ENCODE assay signal across 16 cellular contexts in genomic region chr5:102289251-102289899, GRCh38. TPM values are rescaled to one million over a fixed set of nuclear protein-coding genes. Genes with fewer than 3 reads are reported as not detected.
"Had no signal": no experiment of that assay in that cellular context is flagged by ENCODE, and none has a peak within 500 bp of the region (broad histone marks: within the 10 kb centered on the region; RNA-seq: fewer than 3 reads in every experiment).

No MANE protein-coding gene starts in this region.

- H3K27ac ChIP-seq: tibial nerve, vagina had no signal

- H3K4me1 ChIP-seq: tibial nerve, vagina had no signal

- H3K36me3 ChIP-seq: tibial nerve, vagina had no signal

- H3K27me3 ChIP-seq: tibial nerve, vagina had no signal

- H3K4me3 ChIP-seq: tibial nerve, vagina had no signal

- ATAC-seq: activated CD8-positive, alpha-beta memory T cell treated with anti-CD3 and anti-CD28 coated beads, Interleukin-2, amount 10 ng/mL, durations not matched to agents 7 days and 5 days; activated naive CD4-positive, alpha-beta T cell treated with anti-CD3 and anti-CD28 coated beads, Interleukin-2, amount 50 U/mL, for 72 hours; right cardiac atrium; stimulated activated effector memory CD8-positive, alpha-beta T cell treated with anti-CD3 and anti-CD28 coated beads, Interleukin-12 subunit alpha, Interleukin-12 subunit beta, amount 100 ng/mL, for 72 hours had no signal

- H3K9me3 ChIP-seq: tibial nerve, vagina had no signal

- DNase-seq: activated CD4-positive, alpha-beta T cell treated with anti-CD3 and anti-CD28 coated beads, Interleukin-2, amount 50 U/mL, for 4 hours; activated CD4-positive, CD25-positive, alpha-beta regulatory T cell treated with anti-CD3 and anti-CD28 coated beads, Interleukin-2, amount 50 U/mL, for 72 hours; activated CD8-positive, alpha-beta memory T cell treated with anti-CD3 and anti-CD28 coated beads, Interleukin-2, amount 10 ng/mL, durations not matched to agents 7 days and 5 days; activated effector memory CD4-positive, alpha-beta T cell treated with Interleukin-2 at 50 U/mL for 16 hours; activated T-cell treated with anti-CD3 and anti-CD28 coated beads, Interleukin-2, amount 50 U/mL, for 24 hours; amniotic stem cell; cerebellar nuclear complex; dermis blood vessel endothelial cell; endodermal cell; hypothalamus; posterior cingulate gyrus; right cardiac atrium had no signal

RNA-seq across cellular contexts. Expression of gene SLCO4C1, which starts 6.7 kb away (rescaled TPM):
- total RNA-seq: tibial nerve, vagina had no signal
